In the genomic region with DNA sequence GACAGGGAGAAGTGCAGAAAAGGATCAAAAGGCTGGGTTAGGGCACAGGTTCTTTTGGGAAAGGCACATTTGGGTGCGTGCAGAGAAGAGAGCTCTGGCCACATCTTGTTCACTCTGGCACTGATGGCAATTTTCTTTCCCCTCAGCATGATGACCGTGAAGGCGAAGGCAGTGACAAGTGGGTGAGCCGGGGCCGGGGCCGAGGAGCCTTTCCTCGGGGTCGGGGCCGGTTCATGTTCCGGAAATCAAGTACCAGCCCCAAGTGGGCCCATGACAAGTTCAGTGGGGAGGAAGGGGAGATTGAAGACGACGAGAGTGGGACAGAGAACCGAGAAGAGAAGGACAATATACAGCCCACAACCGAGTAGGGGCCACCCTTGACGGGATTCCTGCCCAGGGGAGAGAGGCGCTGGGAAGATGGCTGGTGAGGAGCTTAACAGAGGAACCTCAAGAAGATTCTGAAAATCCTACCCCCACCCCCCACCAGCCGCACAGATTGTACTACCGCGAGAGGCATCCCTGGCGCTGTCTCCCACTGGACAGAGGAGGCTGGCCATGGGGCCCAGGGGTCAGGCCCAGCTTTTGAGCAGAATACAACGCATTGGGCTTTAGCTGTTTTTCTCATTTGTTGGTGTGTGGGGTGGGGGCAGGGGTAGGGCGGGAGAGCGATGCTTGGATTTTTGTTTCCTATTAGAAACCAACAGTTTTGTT, we compare ENCODE assay signal across 15 cellular contexts. TPM values are rescaled to one million over a fixed set of nuclear protein-coding genes. Genes with fewer than 3 reads are reported as not detected.
DNase-seq lines count a peak whose midpoint lies in the region; ATAC-seq and TF ChIP-seq lines count a peak whose summit lies in the region.
"Had no signal": no experiment of that assay in that cellular context is flagged by ENCODE, and none has a peak within 500 bp of the region (broad histone marks: within the 10 kb centered on the region; RNA-seq: fewer than 3 reads in every experiment).

No MANE protein-coding gene starts in this region.

- H3K4me1 ChIP-seq in CD4-positive, alpha-beta memory T cell (ENCODE audit: insufficient read depth, low read length): peaks cover 23% of the 10 kb centered on the region
- peaks cover 0 to 27% (median 10%) of the 10 kb centered on the region in 3 donors for H3K4me1 ChIP-seq in gastroesophageal sphincter

- H3K27ac ChIP-seq in CD4-positive, alpha-beta memory T cell (ENCODE audit: low read depth, low read length): no peak overlapping the region
- H3K27ac ChIP-seq in gastroesophageal sphincter: no peak overlapping the region
- H3K27ac ChIP-seq: adrenal gland, heart right ventricle, pancreas had no signal

- ATAC-seq in activated naive CD8-positive, alpha-beta T cell treated with anti-CD3 and anti-CD28 coated beads, Interleukin-2, amount 50 U/mL, for 24 hours: no peak
- ATAC-seq in gastroesophageal sphincter: no peak
- ATAC-seq: heart right ventricle, pancreas had no signal

- H3K27ac Mint-ChIP-seq in CD4-positive, alpha-beta memory T cell: peak overlapping the region in 5 of 7 donors; percentile 4 to 77 (median 17)
- H3K27ac Mint-ChIP-seq in HFFc6 (peak overlapping the region; percentile 20), neural crest cell (ENCODE audit: unreplicated experiment) (no peak overlapping the region)
- H3K27ac Mint-ChIP-seq in activated naive CD8-positive, alpha-beta T cell treated with anti-CD3 and anti-CD28 coated beads, Interleukin-2, amount 50 U/mL, for 24 hours: peak overlapping the region; percentile 57

- TF ChIP-seq POLR2A in gastroesophageal sphincter (IDR thresholded peaks at IDR 0.05): no peak

- DNase-seq in CD4-positive, alpha-beta memory T cell: no peak
- DNase-seq in HFFc6 (no peak), neural crest cell (ENCODE audit: low read depth, low spot score) (no peak), glomerular visceral epithelial cell (ENCODE audit: extremely low spot score) (no peak), NCI-H446 (lab: John Stamatoyannopoulos, UW) (no peak)
- DNase-seq in activated naive CD8-positive, alpha-beta T cell treated with anti-CD3 and anti-CD28 coated beads, Interleukin-2, amount 50 U/mL, for 24 hours: no peak
- DNase-seq: AML-193; effector CD4-positive, alpha-beta T cell; heart right ventricle; immature natural killer cell; NCI-H187 treated with DMSO at 0.1 percent for 48 hours; stimulated activated CD4-positive, alpha-beta T cell treated with anti-CD3 and anti-CD28 coated beads, Interleukin-2, amount 100 ng/mL, for 24 hours had no signal

- H3K27me3 Mint-ChIP-seq in CD4-positive, alpha-beta memory T cell: no peaks in the 10 kb centered on the region
- H3K27me3 Mint-ChIP-seq in HFFc6 (ENCODE audit: insufficient read depth): peaks cover 6% of the 10 kb centered on the region
- no peaks in the 10 kb centered on the region for H3K27me3 Mint-ChIP-seq in activated naive CD8-positive, alpha-beta T cell treated with anti-CD3 and anti-CD28 coated beads, Interleukin-2, amount 50 U/mL, for 24 hours
- peaks cover 3% of the 10 kb centered on the region for H3K27me3 Mint-ChIP-seq in neural crest cell (ENCODE audit: low read depth)

- POLR2A ChIA-PET in CD4-positive, alpha-beta memory T cell (lab: Charles Lee; ENCODE audit: partially characterized antibody): interaction anchor here (0.8 kb wide), 1 partner anchor 10 kb away, joined by 3 read pairs; no protein-coding TSS in a partner anchor

- H3K36me3 Mint-ChIP-seq in CD4-positive, alpha-beta memory T cell: peaks cover 31 to 52% of the 10 kb centered on the region in 2 donors
- H3K36me3 Mint-ChIP-seq in HFFc6 (ENCODE audit: low read depth): peaks cover 37% of the 10 kb centered on the region
- peaks cover 44% of the 10 kb centered on the region for H3K36me3 Mint-ChIP-seq in activated naive CD8-positive, alpha-beta T cell treated with anti-CD3 and anti-CD28 coated beads, Interleukin-2, amount 50 U/mL, for 24 hours (ENCODE audit: low read depth)
- H3K36me3 Mint-ChIP-seq in neural crest cell (ENCODE audit: low read depth): peaks cover 21% of the 10 kb centered on the region

- TF ChIP-seq CTCF in HFFc6 (IDR thresholded peaks at IDR 0.05) (no peak), neural crest cell (conservative IDR thresholded peaks at IDR 0.05) (no peak), gastroesophageal sphincter (IDR thresholded peaks at IDR 0.05) (no peak)

- no peak overlapping the region for H3K4me3 ChIP-seq in CD4-positive, alpha-beta memory T cell (ENCODE audit: low read length in 2 of 2)
- no peak overlapping the region for H3K4me3 ChIP-seq in gastroesophageal sphincter
- H3K4me3 ChIP-seq: adrenal gland, heart right ventricle, pancreas had no signal

- WGBS in gastroesophageal sphincter (ENCODE audit: low coverage in 1 of 2), 2 donors: 81 to 90% methylated on average over 7 to 23 of the region's 23 CpGs

- H3K27me3 ChIP-seq in CD4-positive, alpha-beta memory T cell (ENCODE audit: insufficient read depth, low read length): no peaks in the 10 kb centered on the region
- H3K27me3 ChIP-seq in gastroesophageal sphincter: no peaks in the 10 kb centered on the region
- H3K27me3 ChIP-seq: adrenal gland, heart right ventricle, pancreas had no signal

- H3K4me3 Mint-ChIP-seq in CD4-positive, alpha-beta memory T cell: peak overlapping the region in 3 of 8 donors; percentile 4 to 41 (median 20)
- H3K4me3 Mint-ChIP-seq in HFFc6: no peak overlapping the region
- no peak overlapping the region for H3K4me3 Mint-ChIP-seq in activated naive CD8-positive, alpha-beta T cell treated with anti-CD3 and anti-CD28 coated beads, Interleukin-2, amount 50 U/mL, for 24 hours
- peak overlapping the region; percentile 75 for H3K4me3 Mint-ChIP-seq in neural crest cell

- H3K9me3 ChIP-seq in CD4-positive, alpha-beta memory T cell (ENCODE audit: control insufficient read depth in 1 of 2, low read length in 2 of 2): no peaks in the 10 kb centered on the region
- no peaks in the 10 kb centered on the region for H3K9me3 ChIP-seq in gastroesophageal sphincter
- H3K9me3 ChIP-seq: adrenal gland, heart right ventricle, pancreas had no signal

- H3K9me3 Mint-ChIP-seq in CD4-positive, alpha-beta memory T cell: no peaks in the 10 kb centered on the region
- no peaks in the 10 kb centered on the region for H3K9me3 Mint-ChIP-seq in HFFc6
- no peaks in the 10 kb centered on the region for H3K9me3 Mint-ChIP-seq in activated naive CD8-positive, alpha-beta T cell treated with anti-CD3 and anti-CD28 coated beads, Interleukin-2, amount 50 U/mL, for 24 hours
- no peaks in the 10 kb centered on the region for H3K9me3 Mint-ChIP-seq in neural crest cell

- intact Hi-C loops in CD4-positive, alpha-beta memory T cell (cut with micrococcal nuclease): no loop called here

- CTCF ChIA-PET in CD4-positive, alpha-beta memory T cell (lab: Charles Lee; ENCODE audit: partially characterized antibody): interaction anchor here (0.8 to 1.5 kb wide), 3 partner anchors 18 to 270 kb away, joined by 3 to 7 read pairs (median 4); no protein-coding TSS in a partner anchor

- H3K36me3 ChIP-seq in CD4-positive, alpha-beta memory T cell (ENCODE audit: insufficient read depth, low read length): peaks cover 39% of the 10 kb centered on the region
- peaks cover 3 to 64% of the 10 kb centered on the region in 2 donors for H3K36me3 ChIP-seq in gastroesophageal sphincter

- peaks cover 8 to 26% (median 13%) of the 10 kb centered on the region in 4 donors for H3K4me1 Mint-ChIP-seq in CD4-positive, alpha-beta memory T cell
- H3K4me1 Mint-ChIP-seq in HFFc6 (ENCODE audit: low read depth) (peaks cover 49% of the 10 kb centered on the region), neural crest cell (peaks cover 23% of the 10 kb centered on the region)
- peaks cover 78% of the 10 kb centered on the region for H3K4me1 Mint-ChIP-seq in activated naive CD8-positive, alpha-beta T cell treated with anti-CD3 and anti-CD28 coated beads, Interleukin-2, amount 50 U/mL, for 24 hours

- no peak for TF ChIP-seq EP300 in gastroesophageal sphincter (IDR thresholded peaks at IDR 0.05)

RNA-seq across cellular contexts. Expression of a gene that starts 2.4 kb away (rescaled TPM):
- 1 to 10 TPM; 3.2 to 3.3 TPM for total RNA-seq in CD4-positive, alpha-beta memory T cell
- not detected for polyA plus RNA-seq in CD4-positive, alpha-beta memory T cell
- total RNA-seq in HFFc6 (2021; fragmentation: NEBNext Ultra II Directional; extraction: Animal tissue kit (Norgen Biotek cat#: 25700)): 1 to 10 TPM; 2.7 to 5.3 (median 2.9) TPM
- total RNA-seq in neural crest cell (5.4 and 5.9 TPM in 2 replicates), gastroesophageal sphincter (1 to 10 TPM in 2 of 4 donors, under 1 TPM in 1, not detected in 1; 0.27 to 1.4 (median 1.3) TPM)

RNA-seq across cellular contexts. Expression of a gene that starts 19.6 kb away (rescaled TPM):
- 1 to 10 TPM; 6.3 to 7.3 TPM for total RNA-seq in CD4-positive, alpha-beta memory T cell
- 1 to 10 TPM; 5.2 to 8.1 TPM for polyA plus RNA-seq in CD4-positive, alpha-beta memory T cell
- total RNA-seq in HFFc6 (2021; fragmentation: NEBNext Ultra II Directional; extraction: Animal tissue kit (Norgen Biotek cat#: 25700)): 100 to 1,000 TPM; 152 to 206 (median 155) TPM
- total RNA-seq in neural crest cell: 24.8 and 28.5 TPM in 2 replicates
- 10 to 100 TPM; 42.0 to 68.7 (median 53.7) TPM for total RNA-seq in gastroesophageal sphincter
